In the genomic region with DNA sequence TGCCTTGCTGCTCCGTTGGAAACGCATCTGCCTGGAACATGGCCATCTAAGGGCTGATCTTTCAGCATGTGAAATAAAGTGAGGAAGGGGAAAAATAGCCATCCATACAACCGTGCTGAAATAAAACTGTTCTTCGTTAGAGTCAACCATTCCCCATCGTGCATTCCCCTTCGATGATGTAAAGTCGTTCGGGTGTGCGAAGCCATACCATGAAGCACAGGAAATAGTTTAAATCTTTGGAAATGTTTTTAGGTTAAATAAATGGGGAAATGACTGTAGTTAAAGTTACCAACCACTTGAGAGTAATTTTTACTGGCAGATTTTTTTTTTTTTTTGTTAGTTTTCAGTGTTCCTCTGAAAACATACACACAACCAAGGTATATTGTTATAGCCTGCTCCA, we compare ENCODE assay signal across 25 cellular contexts.
"Had no signal": no experiment of that assay in that cellular context is flagged by ENCODE, and none has a peak within 500 bp of the region (broad histone marks: within the 10 kb centered on the region; RNA-seq: fewer than 3 reads in every experiment).

No MANE protein-coding gene starts in this region.

- H3K4me3 ChIP-seq: coronary artery, gastroesophageal sphincter, heart left ventricle, hepatocyte, left lung, lower lobe of right lung, mucosa of descending colon had no signal

- H3K9me3 ChIP-seq: gastroesophageal sphincter, left lung, lower lobe of right lung, mucosa of descending colon had no signal

- H3K27me3 Mint-ChIP-seq: dendritic cell treated with granulocyte-macrophage colony-stimulating factor and Interleukin-4, amounts not matched to agents 40 ng/mL and 50 ng/mL, for 4 days; effector memory CD8-positive, alpha-beta T cell; naive B cell had no signal

- H3K9me3 Mint-ChIP-seq: dendritic cell treated with granulocyte-macrophage colony-stimulating factor and Interleukin-4, amounts not matched to agents 40 ng/mL and 50 ng/mL, for 4 days; endodermal cell; mesothelial cell of epicardium had no signal

- H3K4me1 ChIP-seq: foreskin keratinocyte, heart left ventricle, left lung, lower lobe of right lung had no signal

- H3K4me2 ChIP-seq: hepatocyte had no signal

- H3K27me3 ChIP-seq: foreskin keratinocyte, gastroesophageal sphincter, heart left ventricle, hepatocyte, left lung had no signal

- H3K4me1 Mint-ChIP-seq: endodermal cell, immature natural killer cell, mesothelial cell of epicardium, naive B cell had no signal

- H3K36me3 Mint-ChIP-seq: immature natural killer cell, mesothelial cell of epicardium, naive B cell had no signal

- H3K27ac Mint-ChIP-seq: dendritic cell treated with granulocyte-macrophage colony-stimulating factor and Interleukin-4, amounts not matched to agents 40 ng/mL and 50 ng/mL, for 4 days; effector memory CD8-positive, alpha-beta T cell; endodermal cell; immature natural killer cell; mesothelial cell of epicardium; naive B cell had no signal

- DNase-seq: effector CD8-positive, alpha-beta T cell; effector memory CD8-positive, alpha-beta T cell; endodermal cell; erythroblast; foreskin keratinocyte; heart left ventricle; hypothalamus; immature natural killer cell; islet precursor cell; kidney; kidney glomerular epithelial cell; left colon; left lung; left ventricle myocardium superior; lower lobe of right lung; mesenchymal stem cell; mucosa of descending colon; naive B cell had no signal

- H2AFZ ChIP-seq: hepatocyte had no signal

- H3K36me3 ChIP-seq: gastroesophageal sphincter, heart left ventricle, left lung, lower lobe of right lung had no signal

- H3K4me3 Mint-ChIP-seq: dendritic cell treated with granulocyte-macrophage colony-stimulating factor and Interleukin-4, amounts not matched to agents 40 ng/mL and 50 ng/mL, for 4 days; effector memory CD8-positive, alpha-beta T cell; endodermal cell; immature natural killer cell; mesothelial cell of epicardium; naive B cell had no signal

- ATAC-seq: effector memory CD8-positive, alpha-beta T cell; esophagus mucosa; foreskin keratinocyte; gastroesophageal sphincter; heart left ventricle; left lung; left ventricle myocardium superior; lower lobe of right lung had no signal

- H3K27ac ChIP-seq: coronary artery, epithelial cell of prostate, foreskin keratinocyte, gastroesophageal sphincter, heart left ventricle, hepatocyte, left lung, lower lobe of right lung had no signal
